1 cellular context compared by ENCODE assay signal in genomic region chr10:119209736-119210355, GRCh38.
TF ChIP-seq lines count a peak whose summit lies in the region.

No MANE protein-coding gene starts in this region.

TF ChIP-seq in liver, 16 proteins besides CTCF, POLR2A, EP300 and RAD21 (continued from another document):
- TF ChIP-seq ATF3 (IDR thresholded peaks at IDR 0.05) (no peak), GABPA (IDR thresholded peaks at IDR 0.05 in 1 of 2, conservative IDR thresholded peaks at IDR 0.05 in 1 of 2) (no peak), JUND (IDR thresholded peaks at IDR 0.05) (no peak), HNF4G (IDR thresholded peaks at IDR 0.05) (no peak), FOXA2 (IDR thresholded peaks at IDR 0.05) (no peak), ZBTB33 (IDR thresholded peaks at IDR 0.05) (no peak), FOXA1 (IDR thresholded peaks at IDR 0.05) (no peak)
TF ChIP-seq in liver: peak in this region for 0.
